ENCODE assay signal across 13 cellular contexts in the genomic region with DNA sequence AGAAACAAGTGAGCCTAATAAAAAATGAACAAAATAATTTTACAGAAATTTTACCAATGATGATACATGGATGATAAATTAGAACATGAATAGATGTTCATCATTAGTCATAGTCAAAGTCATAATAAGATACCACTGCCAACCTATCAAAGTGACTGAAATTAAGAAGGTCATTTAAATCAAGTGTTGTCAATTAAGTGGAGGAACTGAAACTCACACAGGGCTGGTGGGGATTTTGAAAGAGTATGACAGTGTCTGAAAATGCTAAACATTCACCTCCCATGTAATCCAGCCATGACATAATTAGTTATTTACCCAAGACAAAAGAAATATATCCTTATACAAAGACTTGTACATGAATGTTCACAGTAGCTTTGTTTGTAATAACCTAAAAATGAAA. TPM values are rescaled to one million over a fixed set of nuclear protein-coding genes. Genes with fewer than 3 reads are reported as not detected.
DNase-seq lines count a peak whose midpoint lies in the region; ATAC-seq and FAIRE-seq lines count a peak whose summit lies in the region.
"Had no signal": no experiment of that assay in that cellular context is flagged by ENCODE, and none has a peak within 500 bp of the region (broad histone marks: within the 10 kb centered on the region; RNA-seq: fewer than 3 reads in every experiment).

No MANE protein-coding gene starts in this region.

- H3K27me3 Mint-ChIP-seq in stimulated activated memory B cell treated with anti-CD40 and anti-IgM and Interleukin-4, amounts not matched to agents 10 μg/mL and 1 μg/mL and 100 μg/mL, for 72 hours, result peaks cover 13% of the 10 kb centered on the region
- H3K27me3 Mint-ChIP-seq in activated T-helper 2 cell treated with anti-CD3 and anti-CD28 coated beads, Interferon-gamma antibody, Interleukin-2, Interleukin-4, amounts not matched to agents 10 μg/mL and 5 μg/mL and 100 μg/mL, durations not matched to agents 14 hours and 24 hours and 36 hours (ENCODE audit: low read depth), result no peaks in the 10 kb centered on the region

- peaks cover 21% of the 10 kb centered on the region for H3K4me1 Mint-ChIP-seq in stimulated activated memory B cell treated with anti-CD40 and anti-IgM and Interleukin-4, amounts not matched to agents 10 μg/mL and 1 μg/mL and 100 μg/mL, for 72 hours
- no peaks in the 10 kb centered on the region for H3K4me1 Mint-ChIP-seq in activated T-helper 2 cell treated with anti-CD3 and anti-CD28 coated beads, Interferon-gamma antibody, Interleukin-2, Interleukin-4, amounts not matched to agents 10 μg/mL and 5 μg/mL and 100 μg/mL, durations not matched to agents 14 hours and 24 hours and 36 hours (ENCODE audit: low read depth)

- DNase-seq in GM19239 (ENCODE audit: insufficient read length, low spot score) (no peak), dermis blood vessel endothelial cell (no peak), inferior parietal cortex (ENCODE audit: extremely low spot score) (no peak)
- DNase-seq in activated T-helper 2 cell treated with anti-CD3 and anti-CD28 coated beads, Interferon-gamma antibody, Interleukin-2, Interleukin-4, amounts not matched to agents 10 μg/mL and 5 μg/mL and 100 μg/mL, durations not matched to agents 14 hours and 24 hours and 36 hours (ENCODE audit: low spot score), result no peak
- DNase-seq: NCI-H510A; SHP77; stimulated activated CD4-positive, alpha-beta T cell treated with anti-CD3 and anti-CD28 coated beads, Interleukin-1b, Interleukin-23, amount 100 ng/mL, for 48 hours had no signal

- peaks cover 7% of the 10 kb centered on the region for H3K9me3 Mint-ChIP-seq in stimulated activated memory B cell treated with anti-CD40 and anti-IgM and Interleukin-4, amounts not matched to agents 10 μg/mL and 1 μg/mL and 100 μg/mL, for 72 hours
- no peaks in the 10 kb centered on the region for H3K9me3 Mint-ChIP-seq in activated T-helper 2 cell treated with anti-CD3 and anti-CD28 coated beads, Interferon-gamma antibody, Interleukin-2, Interleukin-4, amounts not matched to agents 10 μg/mL and 5 μg/mL and 100 μg/mL, durations not matched to agents 14 hours and 24 hours and 36 hours
- H3K9me3 Mint-ChIP-seq: activated T-helper 1 cell treated with anti-CD3 and anti-CD28 coated beads, Interleukin-12 subunit alpha, Interleukin-12 subunit beta, Interleukin-2, Interleukin-4 antibody, amounts not matched to agents 30 ng/mL and 10 ng/mL and 1 ng/mL, durations not matched to agents 14 hours and 24 hours and 36 hours; stimulated activated naive CD8-positive, alpha-beta T cell treated with anti-CD3 and anti-CD28 coated beads, Interleukin-15, Interleukin-2, amounts not matched to agents 100 ng/mL and 50 ng/mL, for 24 hours had no signal

- no peaks in the 10 kb centered on the region for H3K36me3 Mint-ChIP-seq in stimulated activated memory B cell treated with anti-CD40 and anti-IgM and Interleukin-4, amounts not matched to agents 10 μg/mL and 1 μg/mL and 100 μg/mL, for 72 hours
- H3K36me3 Mint-ChIP-seq in activated T-helper 2 cell treated with anti-CD3 and anti-CD28 coated beads, Interferon-gamma antibody, Interleukin-2, Interleukin-4, amounts not matched to agents 10 μg/mL and 5 μg/mL and 100 μg/mL, durations not matched to agents 14 hours and 24 hours and 36 hours (ENCODE audit: low read depth), result no peaks in the 10 kb centered on the region

- FAIRE-seq in GM19239 (lab: Jason Lieb, UNC), result peak; percentile 45
- FAIRE-seq: D721Med had no signal

- H3K27ac Mint-ChIP-seq in stimulated activated memory B cell treated with anti-CD40 and anti-IgM and Interleukin-4, amounts not matched to agents 10 μg/mL and 1 μg/mL and 100 μg/mL, for 72 hours, result no peak overlapping the region
- no peak overlapping the region for H3K27ac Mint-ChIP-seq in activated T-helper 2 cell treated with anti-CD3 and anti-CD28 coated beads, Interferon-gamma antibody, Interleukin-2, Interleukin-4, amounts not matched to agents 10 μg/mL and 5 μg/mL and 100 μg/mL, durations not matched to agents 14 hours and 24 hours and 36 hours
- H3K27ac Mint-ChIP-seq: activated T-helper 1 cell treated with anti-CD3 and anti-CD28 coated beads, Interleukin-12 subunit alpha, Interleukin-12 subunit beta, Interleukin-2, Interleukin-4 antibody, amounts not matched to agents 30 ng/mL and 10 ng/mL and 1 ng/mL, durations not matched to agents 14 hours and 24 hours and 36 hours; stimulated activated naive CD8-positive, alpha-beta T cell treated with anti-CD3 and anti-CD28 coated beads, Interleukin-15, Interleukin-2, amounts not matched to agents 100 ng/mL and 50 ng/mL, for 24 hours had no signal

- peak; percentile 91 for ATAC-seq in HG02571 (IDR thresholded peaks at IDR 0.05; ENCODE audit: unreplicated experiment)
- ATAC-seq in HG03280 (IDR thresholded peaks at IDR 0.05; ENCODE audit: unreplicated experiment), result peak; percentile 80
- peak; percentile 90 for ATAC-seq in stimulated activated memory B cell treated with anti-CD40 and anti-IgM and Interleukin-4, amounts not matched to agents 10 μg/mL and 1 μg/mL and 100 μg/mL, for 72 hours

- no peak overlapping the region for H3K4me3 Mint-ChIP-seq in stimulated activated memory B cell treated with anti-CD40 and anti-IgM and Interleukin-4, amounts not matched to agents 10 μg/mL and 1 μg/mL and 100 μg/mL, for 72 hours
- H3K4me3 Mint-ChIP-seq in activated T-helper 2 cell treated with anti-CD3 and anti-CD28 coated beads, Interferon-gamma antibody, Interleukin-2, Interleukin-4, amounts not matched to agents 10 μg/mL and 5 μg/mL and 100 μg/mL, durations not matched to agents 14 hours and 24 hours and 36 hours (ENCODE audit: low read depth), result no peak overlapping the region
- H3K4me3 Mint-ChIP-seq: activated T-helper 1 cell treated with anti-CD3 and anti-CD28 coated beads, Interleukin-12 subunit alpha, Interleukin-12 subunit beta, Interleukin-2, Interleukin-4 antibody, amounts not matched to agents 30 ng/mL and 10 ng/mL and 1 ng/mL, durations not matched to agents 14 hours and 24 hours and 36 hours; stimulated activated naive CD8-positive, alpha-beta T cell treated with anti-CD3 and anti-CD28 coated beads, Interleukin-15, Interleukin-2, amounts not matched to agents 100 ng/mL and 50 ng/mL, for 24 hours had no signal

- intact Hi-C loops in activated T-helper 2 cell treated with anti-CD3 and anti-CD28 coated beads, Interferon-gamma antibody, Interleukin-2, Interleukin-4, amounts not matched to agents 10 μg/mL and 5 μg/mL and 100 μg/mL, durations not matched to agents 14 hours and 24 hours and 36 hours (cut with micrococcal nuclease), result no loop called here

RNA-seq across cellular contexts. Expression of a gene that starts 57.1 kb away (rescaled TPM):
- total RNA-seq in dermis blood vessel endothelial cell, result 12.0 and 15.1 TPM in 2 replicates
- total RNA-seq in activated T-helper 2 cell treated with anti-CD3 and anti-CD28 coated beads, Interferon-gamma antibody, Interleukin-2, Interleukin-4, amounts not matched to agents 10 μg/mL and 5 μg/mL and 100 μg/mL, durations not matched to agents 14 hours and 24 hours and 36 hours, result not detected in 2 replicates
- total RNA-seq: activated T-helper 1 cell treated with anti-CD3 and anti-CD28 coated beads, Interleukin-12 subunit alpha, Interleukin-12 subunit beta, Interleukin-2, Interleukin-4 antibody, amounts not matched to agents 30 ng/mL and 10 ng/mL and 1 ng/mL, durations not matched to agents 14 hours and 24 hours and 36 hours had no signal

Comparison
In these comparisons a context has a peak if more than half of its experiments do, and no peak if none do; other contexts are left out.
1. RNA of a gene that starts 57.1 kb away (total RNA-seq): 12.0 to 15.1 TPM in dermis blood vessel endothelial cell; not detected in activated T-helper 2 cell treated with anti-CD3 and anti-CD28 coated beads, Interferon-gamma antibody, Interleukin-2, Interleukin-4, amounts not matched to agents 10 μg/mL and 5 μg/mL and 100 μg/mL, durations not matched to agents 14 hours and 24 hours and 36 hours; every median in the first group is over 10 times any median in the second.
2. Peak in every context shown above with its lines, with median percentiles within 50 percentile points of each other: ATAC-seq.